14 cellular contexts compared by ENCODE assay signal in the genomic region with DNA sequence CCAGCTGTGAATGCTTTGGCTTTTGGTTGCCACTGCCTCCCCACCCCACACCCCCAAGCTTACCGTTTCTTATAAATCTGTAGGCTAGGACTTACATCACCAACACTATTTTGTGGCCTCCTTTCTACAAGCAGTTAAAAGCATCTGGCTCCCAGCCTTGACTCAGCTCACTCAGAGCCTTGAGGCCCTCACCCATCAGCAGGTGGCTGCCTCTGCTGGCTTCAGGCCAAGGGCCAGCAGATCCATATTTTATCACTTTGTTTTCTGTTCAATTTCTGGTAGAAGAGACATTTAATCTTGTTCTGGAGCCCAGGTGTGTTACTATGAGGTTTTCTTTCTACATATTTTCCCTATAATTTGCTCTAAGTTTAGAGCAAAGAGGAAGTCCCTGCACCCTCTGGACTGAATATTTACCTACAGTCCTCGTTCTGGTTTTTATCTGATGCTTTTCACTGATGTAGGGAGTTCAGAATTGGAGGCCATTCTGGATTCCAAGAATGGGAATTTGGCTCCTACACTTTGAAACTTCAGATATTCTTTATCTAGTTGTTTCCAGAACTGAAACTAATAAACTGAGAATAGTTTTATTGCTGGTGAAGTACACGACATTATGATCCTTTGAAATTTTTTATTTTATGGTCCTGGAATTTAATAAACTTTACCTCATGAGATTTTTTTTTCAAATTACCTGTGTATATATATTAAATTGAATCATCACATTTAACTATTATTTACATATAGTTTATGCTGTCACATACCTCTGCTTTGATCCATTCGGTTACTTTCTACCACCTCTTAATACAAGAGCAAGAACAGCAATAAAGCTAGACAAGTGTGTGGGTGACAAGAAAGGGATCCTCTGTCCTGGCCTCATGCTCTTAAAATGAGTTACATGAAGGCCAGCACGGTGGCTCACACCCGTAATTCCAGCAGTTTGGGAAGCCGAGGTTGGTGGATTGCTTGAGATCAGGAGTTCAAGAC. TPM values are rescaled to one million over a fixed set of nuclear protein-coding genes. Genes with fewer than 3 reads are reported as not detected.
"Had no signal": no experiment of that assay in that cellular context is flagged by ENCODE, and none has a peak within 500 bp of the region (broad histone marks: within the 10 kb centered on the region; RNA-seq: fewer than 3 reads in every experiment).

No MANE protein-coding gene starts in this region.

- H3K27ac Mint-ChIP-seq: activated CD8-positive, alpha-beta T cell treated with anti-CD3 and anti-CD28 coated beads, Interleukin-2, amount 10 ng/mL, durations not matched to agents 7 days and 5 days; activated naive CD4-positive, alpha-beta T cell treated with anti-CD3 and anti-CD28 coated beads, Interleukin-2, amount 50 U/mL, for 72 hours; activated T-cell treated with anti-CD3 and anti-CD28 coated beads, Interleukin-2, amount 50 U/mL, for 72 hours; natural killer cell treated with Interleukin-12 subunit alpha and Interleukin-12 subunit beta and Interleukin-15 and Interleukin-18, amount 100 ng/mL, for 72 hours had no signal

- DNase-seq: activated CD4-positive, alpha-beta T cell treated with anti-CD3 and anti-CD28 coated beads for 4 hours; activated CD8-positive, alpha-beta memory T cell treated with anti-CD3 and anti-CD28 coated beads, Interleukin-2, amount 50 U/mL, for 4 hours; activated CD8-positive, alpha-beta T cell treated with anti-CD3 and anti-CD28 coated beads, Interleukin-2, amount 10 ng/mL, durations not matched to agents 7 days and 5 days; activated gamma-delta T cell; activated T-cell treated with anti-CD3 and anti-CD28 coated beads, Interleukin-2, amount 50 U/mL, for 72 hours; occipital lobe; stimulated activated CD4-positive, alpha-beta T cell treated with anti-CD3 and anti-CD28 coated beads, Interleukin-4, amount 100 ng/mL, for 4 hours; stimulated activated CD8-positive, alpha-beta memory T cell treated with anti-CD3 and anti-CD28 coated beads, Interleukin-4, amount 100 ng/mL, for 48 hours; stimulated activated naive CD4-positive, alpha-beta T cell treated with Interleukin-2 at 50 U/mL for 16 hours; substantia nigra; T-helper 2 cell; trophoblast cell had no signal

- H3K9me3 Mint-ChIP-seq: activated naive CD4-positive, alpha-beta T cell treated with anti-CD3 and anti-CD28 coated beads, Interleukin-2, amount 50 U/mL, for 72 hours; activated T-cell treated with anti-CD3 and anti-CD28 coated beads, Interleukin-2, amount 50 U/mL, for 72 hours; natural killer cell treated with Interleukin-12 subunit alpha and Interleukin-12 subunit beta and Interleukin-15 and Interleukin-18, amount 100 ng/mL, for 72 hours had no signal

- H3K36me3 Mint-ChIP-seq: activated naive CD4-positive, alpha-beta T cell treated with anti-CD3 and anti-CD28 coated beads, Interleukin-2, amount 50 U/mL, for 72 hours; natural killer cell treated with Interleukin-12 subunit alpha and Interleukin-12 subunit beta and Interleukin-15 and Interleukin-18, amount 100 ng/mL, for 72 hours had no signal

- ATAC-seq: activated CD8-positive, alpha-beta T cell treated with anti-CD3 and anti-CD28 coated beads, Interleukin-2, amount 10 ng/mL, durations not matched to agents 7 days and 5 days; activated naive CD4-positive, alpha-beta T cell treated with anti-CD3 and anti-CD28 coated beads, Interleukin-2, amount 50 U/mL, for 72 hours; activated T-cell treated with anti-CD3 and anti-CD28 coated beads, Interleukin-2, amount 50 U/mL, for 72 hours had no signal

- H3K4me3 Mint-ChIP-seq: activated CD8-positive, alpha-beta T cell treated with anti-CD3 and anti-CD28 coated beads, Interleukin-2, amount 10 ng/mL, durations not matched to agents 7 days and 5 days; activated T-cell treated with anti-CD3 and anti-CD28 coated beads, Interleukin-2, amount 50 U/mL, for 72 hours; natural killer cell treated with Interleukin-12 subunit alpha and Interleukin-12 subunit beta and Interleukin-15 and Interleukin-18, amount 100 ng/mL, for 72 hours had no signal

RNA-seq across cellular contexts. Expression of a gene that starts 22.2 kb away (rescaled TPM):
- total RNA-seq: activated CD8-positive, alpha-beta T cell treated with anti-CD3 and anti-CD28 coated beads, Interleukin-2, amount 10 ng/mL, durations not matched to agents 7 days and 5 days; activated naive CD4-positive, alpha-beta T cell treated with anti-CD3 and anti-CD28 coated beads, Interleukin-2, amount 50 U/mL, for 72 hours; activated T-cell treated with anti-CD3 and anti-CD28 coated beads, Interleukin-2, amount 50 U/mL, for 72 hours; natural killer cell treated with Interleukin-12 subunit alpha and Interleukin-12 subunit beta and Interleukin-15 and Interleukin-18, amount 100 ng/mL, for 72 hours had no signal
